Comparison of ENCODE assay signal across 8 cellular contexts in genomic region chr20:35994994-35995453, GRCh38. TPM values are rescaled to one million over a fixed set of nuclear protein-coding genes. Genes with fewer than 3 reads are reported as not detected.
DNase-seq lines count a peak whose midpoint lies in the region; ATAC-seq and TF ChIP-seq lines count a peak whose summit lies in the region.

No MANE protein-coding gene starts in this region.

- H3K27ac Mint-ChIP-seq in T-cell: peak overlapping the region in 1 of 2 donors; percentile 27
- no peak overlapping the region for H3K27ac Mint-ChIP-seq in activated naive CD8-positive, alpha-beta T cell treated with anti-CD3 and anti-CD28 coated beads, Interleukin-2, amount 50 U/mL, for 24 hours

- intact Hi-C loops in heart left ventricle (cut with DNase I) (loop anchor here (1.0 to 10.0 kb wide), 10 partner anchors 52 to 442 kb away; no protein-coding TSS in a partner anchor), prostate gland (cut with DNase I) (loop anchor here (2.0 kb wide), 2 partner anchors 144 to 202 kb away; no protein-coding TSS in a partner anchor), uterus (cut with DNase I; ENCODE audit: low total_unique reads) (no loop called here)

- DNase-seq in GM12865 (ENCODE audit: low read depth): peak; percentile 87
- DNase-seq in NCI-H187 (lab: John Stamatoyannopoulos, UW): peak; percentile 19 to 60
- DNase-seq in T-cell: peak; percentile 60 to 86 (median 76)
- peak; percentile 82 for DNase-seq in activated naive CD8-positive, alpha-beta T cell treated with anti-CD3 and anti-CD28 coated beads, Interleukin-2, amount 50 U/mL, for 24 hours
- DNase-seq in heart left ventricle: peak; percentile 77 to 90 (median 83)
- DNase-seq in prostate gland (ENCODE audit: low spot score): peak; percentile 82
- DNase-seq in uterus: peak; percentile 77

- ATAC-seq in T-cell (replicated peaks in 1 of 4) (peak; percentile 81 to 89 (median 88)), heart left ventricle (peak; percentile 94 to 97 (median 95)), HG03139 (IDR thresholded peaks at IDR 0.05; ENCODE audit: unreplicated experiment) (no peak)
- peak; percentile 88 for ATAC-seq in activated naive CD8-positive, alpha-beta T cell treated with anti-CD3 and anti-CD28 coated beads, Interleukin-2, amount 50 U/mL, for 24 hours

- H3K9me3 ChIP-seq in heart left ventricle (peaks cover 0 to 7% (median 0%) of the 10 kb centered on the region in 12 donors), prostate gland (no peaks in the 10 kb centered on the region), uterus (no peaks in the 10 kb centered on the region)

- no peak for TF ChIP-seq POLR2A in heart left ventricle (IDR thresholded peaks at IDR 0.05)
- TF ChIP-seq POLR2A in prostate gland (IDR thresholded peaks at IDR 0.05): no peak
- TF ChIP-seq POLR2A in uterus (IDR thresholded peaks at IDR 0.05): no peak

- H3K36me3 Mint-ChIP-seq in T-cell: no peaks in the 10 kb centered on the region
- H3K36me3 Mint-ChIP-seq in activated naive CD8-positive, alpha-beta T cell treated with anti-CD3 and anti-CD28 coated beads, Interleukin-2, amount 50 U/mL, for 24 hours (ENCODE audit: low read depth): no peaks in the 10 kb centered on the region

- peaks cover 0 to 2% of the 10 kb centered on the region in 2 donors for H3K27me3 Mint-ChIP-seq in T-cell
- peaks cover 4% of the 10 kb centered on the region for H3K27me3 Mint-ChIP-seq in activated naive CD8-positive, alpha-beta T cell treated with anti-CD3 and anti-CD28 coated beads, Interleukin-2, amount 50 U/mL, for 24 hours

- no peaks in the 10 kb centered on the region for H3K9me3 Mint-ChIP-seq in T-cell
- H3K9me3 Mint-ChIP-seq in activated naive CD8-positive, alpha-beta T cell treated with anti-CD3 and anti-CD28 coated beads, Interleukin-2, amount 50 U/mL, for 24 hours: no peaks in the 10 kb centered on the region

- H3K36me3 ChIP-seq in heart left ventricle (no peaks in the 10 kb centered on the region), prostate gland (no peaks in the 10 kb centered on the region), uterus (no peaks in the 10 kb centered on the region)

- no peak overlapping the region for H3K27ac ChIP-seq in heart left ventricle
- H3K27ac ChIP-seq in prostate gland: no peak overlapping the region
- no peak overlapping the region for H3K27ac ChIP-seq in uterus

- H3K4me3 Mint-ChIP-seq in T-cell: no peak overlapping the region
- H3K4me3 Mint-ChIP-seq in activated naive CD8-positive, alpha-beta T cell treated with anti-CD3 and anti-CD28 coated beads, Interleukin-2, amount 50 U/mL, for 24 hours: no peak overlapping the region

- H3K4me1 ChIP-seq in heart left ventricle (peaks cover 0 to 10% (median 0%) of the 10 kb centered on the region in 12 donors), prostate gland (replicated peaks) (no peaks in the 10 kb centered on the region), uterus (no peaks in the 10 kb centered on the region)

- H3K27me3 ChIP-seq in heart left ventricle (no peaks in the 10 kb centered on the region), prostate gland (replicated peaks; ENCODE audit: insufficient read depth) (no peaks in the 10 kb centered on the region), uterus (no peaks in the 10 kb centered on the region)

- H3K4me1 Mint-ChIP-seq in T-cell: peaks cover 3 to 8% (median 7%) of the 10 kb centered on the region in 3 donors
- H3K4me1 Mint-ChIP-seq in activated naive CD8-positive, alpha-beta T cell treated with anti-CD3 and anti-CD28 coated beads, Interleukin-2, amount 50 U/mL, for 24 hours: peaks cover 3% of the 10 kb centered on the region

- 3 to 6% (median 5%) methylated on average over 6 of the region's 6 CpGs for WGBS in heart left ventricle, 4 donors
- WGBS in prostate gland: 0% methylated on average over 6 of the region's 6 CpGs

- H3K4me3 ChIP-seq in GM12865 (ENCODE audit: low read depth, low read length) (no peak overlapping the region), heart left ventricle (no peak overlapping the region), prostate gland (no peak overlapping the region), uterus (no peak overlapping the region)

- peak; percentile 96 for TF ChIP-seq CTCF in GM12865 (IDR thresholded peaks at IDR 0.05; ENCODE audit: insufficient read depth, low read depth, low read length, missing control alignments)
- TF ChIP-seq CTCF in heart left ventricle (IDR thresholded peaks at IDR 0.05): peak; percentile 78 to 96 (median 90)
- peak; percentile 42 to 91 (median 88) for TF ChIP-seq CTCF in prostate gland (IDR thresholded peaks at IDR 0.05)
- TF ChIP-seq CTCF in uterus (IDR thresholded peaks at IDR 0.05): peak; percentile 82 to 89 (median 84)

- POLR2A ChIA-PET in T-cell (lab: Charles Lee): no interaction called here

- CTCF ChIA-PET in T-cell (lab: Charles Lee): interaction anchor here (0.6 to 3.8 kb wide), 6 partner anchors 41 to 152 kb away, joined by 4 to 137 read pairs (median 6); partner anchors contain the start of gene SCAND1 (in 1 of the 2)

RNA-seq across cellular contexts. Expression of gene CNBD2, which starts 26.6 kb away (rescaled TPM):
- total RNA-seq in T-cell (10 to 100 TPM in 2 of 5 donors, 1 to 10 TPM in 3; 5.3 to 20.1 (median 7.4) TPM), heart left ventricle (1 to 10 TPM in 8 of 9 donors, not detected in 1; 1.4 to 5.9 (median 3.6) TPM), prostate gland (1 to 10 TPM; 3.3 to 7.7 TPM), uterus (1 to 10 TPM in 2 of 4 donors, not detected in 2; 4.8 to 6.2 TPM)
- 1 to 10 TPM; 3.0 to 7.7 TPM for polyA plus RNA-seq in heart left ventricle

RNA-seq across cellular contexts. Expression of gene SCAND1, which starts 40.7 kb away (rescaled TPM):
- total RNA-seq in T-cell: 10 to 100 TPM; 50.0 to 78.8 (median 70.8) TPM
- 100 to 1,000 TPM in 2 of 9 donors, 10 to 100 TPM in 7; 30.8 to 106 (median 50.5) TPM for total RNA-seq in heart left ventricle
- polyA plus RNA-seq in heart left ventricle: 100 to 1,000 TPM in 1 of 2 donors, 10 to 100 TPM in 1; 88.5 to 133 TPM
- total RNA-seq in prostate gland: 100 to 1,000 TPM; 137 to 199 TPM
- total RNA-seq in uterus: 10 to 100 TPM; 18.8 to 71.2 (median 55.0) TPM
